ENCODE assay signal across 8 cellular contexts in genomic region chr2:106582431-106583143, GRCh38.
DNase-seq lines count a peak whose midpoint lies in the region; ATAC-seq and TF ChIP-seq lines count a peak whose summit lies in the region.

No MANE protein-coding gene starts in this region.

- POLR2A ChIA-PET in activated CD8-positive, alpha-beta T cell treated with anti-CD3 and anti-CD28 coated beads, Interleukin-2, amount 10 ng/mL, durations not matched to agents 7 days and 5 days (lab: Charles Lee) = no interaction called here

- H3K9me3 Mint-ChIP-seq in activated CD8-positive, alpha-beta T cell treated with anti-CD3 and anti-CD28 coated beads, Interleukin-2, amount 10 ng/mL, durations not matched to agents 7 days and 5 days (ENCODE audit: insufficient read depth) = no peaks in the 10 kb centered on the region
- H3K9me3 Mint-ChIP-seq in endodermal cell = peaks cover 7% of the 10 kb centered on the region

- H3K9me3 ChIP-seq in endodermal cell (ENCODE audit: control insufficient read depth, low read length) = no peaks in the 10 kb centered on the region

- CTCF ChIA-PET in activated CD8-positive, alpha-beta T cell treated with anti-CD3 and anti-CD28 coated beads, Interleukin-2, amount 10 ng/mL, durations not matched to agents 7 days and 5 days (lab: Charles Lee) = interaction anchor here (0.8 to 2.9 kb wide), 21 partner anchors 9 to 720 kb away, joined by 3 to 23 read pairs (median 5); no protein-coding TSS in a partner anchor

- TF ChIP-seq CTCF in C4-2B (conservative IDR thresholded peaks at IDR 0.05) = peak; percentile 83
- peak; percentile 75 for TF ChIP-seq CTCF in endodermal cell (conservative IDR thresholded peaks at IDR 0.05)

- H3K27ac Mint-ChIP-seq in activated CD8-positive, alpha-beta T cell treated with anti-CD3 and anti-CD28 coated beads, Interleukin-2, amount 10 ng/mL, durations not matched to agents 7 days and 5 days = peak overlapping the region; percentile 51
- H3K27ac Mint-ChIP-seq in endodermal cell = no peak overlapping the region

- ATAC-seq in GM19324 (IDR thresholded peaks at IDR 0.05; ENCODE audit: low FRiP score, unreplicated experiment) = peak; percentile 62
- peak; percentile 73 for ATAC-seq in HG03460 (IDR thresholded peaks at IDR 0.05; ENCODE audit: unreplicated experiment)
- peak; percentile 62 for ATAC-seq in activated CD8-positive, alpha-beta T cell treated with anti-CD3 and anti-CD28 coated beads, Interleukin-2, amount 10 ng/mL, durations not matched to agents 7 days and 5 days

- H3K9ac ChIP-seq in endodermal cell (ENCODE audit: extremely low read depth, low read length, poor library complexity, severe bottlenecking) = no peak overlapping the region

- peaks cover 12% of the 10 kb centered on the region for H3K4me1 Mint-ChIP-seq in activated CD8-positive, alpha-beta T cell treated with anti-CD3 and anti-CD28 coated beads, Interleukin-2, amount 10 ng/mL, durations not matched to agents 7 days and 5 days (ENCODE audit: low read depth)
- peaks cover 4% of the 10 kb centered on the region for H3K4me1 Mint-ChIP-seq in endodermal cell

- H3K27ac ChIP-seq in C4-2B (no peak overlapping the region), endodermal cell (ENCODE audit: low read depth, low read length) (no peak overlapping the region)

- no peaks in the 10 kb centered on the region for H3K36me3 Mint-ChIP-seq in activated CD8-positive, alpha-beta T cell treated with anti-CD3 and anti-CD28 coated beads, Interleukin-2, amount 10 ng/mL, durations not matched to agents 7 days and 5 days (ENCODE audit: low read depth)
- no peaks in the 10 kb centered on the region for H3K36me3 Mint-ChIP-seq in endodermal cell (ENCODE audit: low read depth)

- H3K4me1 ChIP-seq in endodermal cell (ENCODE audit: control insufficient read depth, insufficient read depth, low read length) = no peaks in the 10 kb centered on the region

- H3K4me3 Mint-ChIP-seq in activated CD8-positive, alpha-beta T cell treated with anti-CD3 and anti-CD28 coated beads, Interleukin-2, amount 10 ng/mL, durations not matched to agents 7 days and 5 days = peak overlapping the region; percentile 80
- peak overlapping the region; percentile 64 for H3K4me3 Mint-ChIP-seq in endodermal cell

- no peaks in the 10 kb centered on the region for H3K36me3 ChIP-seq in endodermal cell (ENCODE audit: control insufficient read depth, insufficient read depth, low read length)

- peak overlapping the region; percentile 72 for H3K4me3 ChIP-seq in endodermal cell (ENCODE audit: low read length)

- peaks cover 16% of the 10 kb centered on the region for H3K27me3 ChIP-seq in endodermal cell (ENCODE audit: control insufficient read depth, insufficient read depth, low read length, poor library complexity, severe bottlenecking)

- WGBS in endodermal cell (ENCODE audit: insufficient coverage in 1 of 2, insufficient read length in 1 of 2), 2 experiments = 10 to 12% methylated on average over 10 to 13 of the region's 14 CpGs

- DNase-seq in NCI-H748 treated with DMSO at 0.1 percent for 48 hours (lab: John Stamatoyannopoulos, UW) (peak; percentile 49), endodermal cell (peak; percentile 86), midbrain (lab: John Stamatoyannopoulos, UW) (peak; percentile 88)
- peak; percentile 68 for DNase-seq in activated CD8-positive, alpha-beta T cell treated with anti-CD3 and anti-CD28 coated beads, Interleukin-2, amount 10 ng/mL, durations not matched to agents 7 days and 5 days
- peak; percentile 7 to 39 for DNase-seq in stimulated activated CD8-positive, alpha-beta memory T cell treated with anti-CD3 and anti-CD28 coated beads, Interleukin-4, amount 100 ng/mL, for 1 hour (ENCODE audit: low read depth in 2 of 2, low spot score in 1 of 2)

- H3K27me3 Mint-ChIP-seq in activated CD8-positive, alpha-beta T cell treated with anti-CD3 and anti-CD28 coated beads, Interleukin-2, amount 10 ng/mL, durations not matched to agents 7 days and 5 days (ENCODE audit: low read depth) = peaks cover 32% of the 10 kb centered on the region
- H3K27me3 Mint-ChIP-seq in endodermal cell (ENCODE audit: insufficient read depth) = peaks cover 65% of the 10 kb centered on the region

Comparison
In these comparisons a context has a peak if more than half of its experiments do, and no peak if none do; other contexts are left out.
1. DNase-seq: peak in every context shown above with its lines; median percentile 88 in midbrain; 86 in endodermal cell; 68 in activated CD8-positive, alpha-beta T cell treated with anti-CD3 and anti-CD28 coated beads, Interleukin-2, amount 10 ng/mL, durations not matched to agents 7 days and 5 days; 49 in NCI-H748 treated with DMSO at 0.1 percent for 48 hours; 23 in stimulated activated CD8-positive, alpha-beta memory T cell treated with anti-CD3 and anti-CD28 coated beads, Interleukin-4, amount 100 ng/mL, for 1 hour.